ENCODE assay signal across 13 cellular contexts in the genomic region with DNA sequence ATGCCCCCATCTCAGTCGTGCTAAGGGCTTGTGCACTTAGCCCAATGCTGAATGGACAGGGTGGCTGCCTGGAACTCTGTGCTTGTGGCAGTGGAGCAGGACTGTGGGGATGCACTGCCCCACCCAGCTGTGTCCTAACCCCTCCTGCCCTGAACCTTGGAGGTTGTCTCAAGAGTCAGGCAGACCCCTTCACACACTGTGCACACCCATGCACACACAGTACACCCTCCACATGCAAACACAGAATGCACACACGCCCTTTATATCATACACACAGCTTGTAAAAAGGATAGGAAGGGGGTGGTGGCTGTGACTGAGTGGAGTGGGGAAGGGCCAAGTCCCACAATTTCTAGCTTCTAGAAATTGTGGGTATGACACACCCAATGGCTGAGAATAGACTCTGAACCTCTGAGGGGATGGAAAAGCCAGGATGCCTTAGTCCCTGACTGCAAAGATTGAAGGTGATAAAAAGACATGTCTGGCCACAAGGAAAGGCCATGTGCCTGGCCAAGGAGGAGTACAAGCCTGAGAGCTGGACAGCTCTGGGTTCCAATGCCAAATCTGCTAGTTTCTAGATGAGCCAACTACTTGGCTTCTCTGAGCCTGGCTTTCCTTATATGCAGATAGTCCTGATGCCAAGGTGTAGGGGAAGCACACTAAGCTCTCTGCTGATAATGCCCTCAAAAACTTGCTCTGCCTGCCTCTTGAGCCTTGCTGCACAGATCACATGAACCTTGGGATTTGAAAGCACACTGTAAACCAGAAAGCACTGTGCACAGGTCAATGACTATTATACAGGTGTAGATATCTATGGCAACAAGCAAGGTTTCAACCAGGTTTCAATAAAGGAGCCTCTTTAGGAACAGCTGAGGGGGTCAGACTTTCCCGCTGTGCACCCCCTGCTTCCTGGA. TPM values are rescaled to one million over a fixed set of nuclear protein-coding genes. Genes with fewer than 3 reads are reported as not detected.
DNase-seq lines count a peak whose midpoint lies in the region; ATAC-seq and TF ChIP-seq lines count a peak whose summit lies in the region.
"Had no signal": no experiment of that assay in that cellular context is flagged by ENCODE, and none has a peak within 500 bp of the region (broad histone marks: within the 10 kb centered on the region; RNA-seq: fewer than 3 reads in every experiment).

No MANE protein-coding gene starts in this region.

- H3K4me1 Mint-ChIP-seq in Caco-2 (ENCODE audit: low read depth, unreplicated experiment) (peaks cover 45% of the 10 kb centered on the region), endodermal cell (peaks cover 22% of the 10 kb centered on the region), nephron progenitor cell (peaks cover 18% of the 10 kb centered on the region)
- H3K4me1 Mint-ChIP-seq in activated T-helper 2 cell treated with anti-CD3 and anti-CD28 coated beads, Interferon-gamma antibody, Interleukin-2, Interleukin-4, amounts not matched to agents 10 μg/mL and 5 μg/mL and 100 μg/mL, durations not matched to agents 14 hours and 24 hours and 36 hours (ENCODE audit: low read depth) = no peaks in the 10 kb centered on the region

- no peak overlapping the region for H3K9ac ChIP-seq in IMR-90 (ENCODE audit: low read depth, low read length)
- H3K9ac ChIP-seq in endodermal cell (ENCODE audit: extremely low read depth, low read length, poor library complexity, severe bottlenecking) = no peak overlapping the region

- no peak overlapping the region for H3K14ac ChIP-seq in IMR-90 (replicated peaks; ENCODE audit: low read depth, low read length)

- H3K23ac ChIP-seq in IMR-90 (ENCODE audit: low read depth, low read length) = no peak overlapping the region

- no peak for ATAC-seq in IMR-90 (ENCODE audit: low read depth)
- no peak for ATAC-seq in HG03097 (IDR thresholded peaks at IDR 0.05; ENCODE audit: low FRiP score, unreplicated experiment)
- ATAC-seq: GM12878 had no signal

- POLR2A ChIA-PET in Caco-2 (lab: Charles Lee) = interaction anchor here (0.5 to 3.5 kb wide), 9 partner anchors 8 to 109 kb away, joined by 3 to 23 read pairs (median 4); a partner anchor contains a TSS
- POLR2A ChIA-PET in IMR-90 (lab: Charles Lee; ENCODE audit: unreplicated experiment) = no interaction called here

- no peak overlapping the region for H3K27ac ChIP-seq in IMR-90 (ENCODE audit: insufficient read depth, low read length)
- H3K27ac ChIP-seq in endodermal cell (ENCODE audit: low read depth, low read length) = no peak overlapping the region
- H3K27ac ChIP-seq: WERI-Rb-1 had no signal

- intact Hi-C loops in Caco-2 (cut with micrococcal nuclease; ENCODE audit: unreplicated experiment) = no loop called here
- intact Hi-C loops in IMR-90 (cut with micrococcal nuclease) = no loop called here
- intact Hi-C loops in activated T-helper 2 cell treated with anti-CD3 and anti-CD28 coated beads, Interferon-gamma antibody, Interleukin-2, Interleukin-4, amounts not matched to agents 10 μg/mL and 5 μg/mL and 100 μg/mL, durations not matched to agents 14 hours and 24 hours and 36 hours (cut with micrococcal nuclease) = no loop called here

- no peaks in the 10 kb centered on the region for H4K20me1 ChIP-seq in IMR-90 (ENCODE audit: insufficient read depth, low read length)

- H3K27ac Mint-ChIP-seq in Caco-2 (ENCODE audit: unreplicated experiment) (peak overlapping the region; percentile 83), endodermal cell (peak overlapping the region; percentile 57), nephron progenitor cell (peak overlapping the region; percentile 96)
- no peak overlapping the region for H3K27ac Mint-ChIP-seq in activated T-helper 2 cell treated with anti-CD3 and anti-CD28 coated beads, Interferon-gamma antibody, Interleukin-2, Interleukin-4, amounts not matched to agents 10 μg/mL and 5 μg/mL and 100 μg/mL, durations not matched to agents 14 hours and 24 hours and 36 hours

- no peak overlapping the region for H3K4ac ChIP-seq in IMR-90 (ENCODE audit: low read depth, low read length)

- H2AK5ac ChIP-seq in IMR-90 (ENCODE audit: low read depth, low read length) = no peak overlapping the region; the same call in 1 of the 2 replicates

- no peaks in the 10 kb centered on the region for H3K9me3 Mint-ChIP-seq in Caco-2 (ENCODE audit: unreplicated experiment)
- H3K9me3 Mint-ChIP-seq in endodermal cell = no peaks in the 10 kb centered on the region
- no peaks in the 10 kb centered on the region for H3K9me3 Mint-ChIP-seq in nephron progenitor cell
- no peaks in the 10 kb centered on the region for H3K9me3 Mint-ChIP-seq in activated T-helper 2 cell treated with anti-CD3 and anti-CD28 coated beads, Interferon-gamma antibody, Interleukin-2, Interleukin-4, amounts not matched to agents 10 μg/mL and 5 μg/mL and 100 μg/mL, durations not matched to agents 14 hours and 24 hours and 36 hours

- TF ChIP-seq CTCF in Caco-2 (IDR thresholded peaks at IDR 0.05; ENCODE audit: insufficient read depth in 1 of 2, low read depth in 1 of 2, low read length in 1 of 2, severe bottlenecking in 1 of 2, unreplicated experiment in 1 of 2) (no peak), IMR-90 (conservative IDR thresholded peaks at IDR 0.05; ENCODE audit: low read depth, low read length) (no peak), endodermal cell (conservative IDR thresholded peaks at IDR 0.05) (no peak), nephron progenitor cell (IDR thresholded peaks at IDR 0.05) (no peak)

- H3K9me3 ChIP-seq in Caco-2 (no peaks in the 10 kb centered on the region), IMR-90 (ENCODE audit: control insufficient read depth, insufficient read depth, low read length) (0 out of 2 replicates have a peak, but pooled peaks cover 1% of the 10 kb centered on the region), endodermal cell (ENCODE audit: control insufficient read depth, low read length) (no peaks in the 10 kb centered on the region)

- H2BK15ac ChIP-seq in IMR-90 (ENCODE audit: low read depth, low read length) = no peak overlapping the region

- H3K4me3 Mint-ChIP-seq in Caco-2 (ENCODE audit: unreplicated experiment) (peak overlapping the region; percentile 45), endodermal cell (no peak overlapping the region), nephron progenitor cell (no peak overlapping the region)
- H3K4me3 Mint-ChIP-seq in activated T-helper 2 cell treated with anti-CD3 and anti-CD28 coated beads, Interferon-gamma antibody, Interleukin-2, Interleukin-4, amounts not matched to agents 10 μg/mL and 5 μg/mL and 100 μg/mL, durations not matched to agents 14 hours and 24 hours and 36 hours (ENCODE audit: low read depth) = no peak overlapping the region

- WGBS in IMR-90 (ENCODE audit: extremely low coverage in 2 of 2, insufficient read length in 1 of 2), 2 experiments = 29% methylated on average over 1 of the region's 3 CpGs; no CpG with 5 or more reads in 1 of the 2 experiments
- 79 to 100% methylated on average over 1 to 2 of the region's 3 CpGs for WGBS in endodermal cell (ENCODE audit: insufficient coverage in 1 of 2, insufficient read length in 1 of 2), 2 experiments

- H3K4me1 ChIP-seq in Caco-2 = peaks cover 64% of the 10 kb centered on the region
- H3K4me1 ChIP-seq in IMR-90 (ENCODE audit: control insufficient read depth, insufficient read depth, low read length) = no peaks in the 10 kb centered on the region
- peaks cover 6% of the 10 kb centered on the region for H3K4me1 ChIP-seq in endodermal cell (ENCODE audit: control insufficient read depth, insufficient read depth, low read length)

- no peak overlapping the region for H3K18ac ChIP-seq in IMR-90 (ENCODE audit: low read depth, low read length)

- no peaks in the 10 kb centered on the region for H3K27me3 ChIP-seq in Caco-2 (replicated peaks; ENCODE audit: control insufficient read depth, insufficient read depth, low read length)
- peaks cover 1% of the 10 kb centered on the region; the same call in 1 of the 2 replicates for H3K27me3 ChIP-seq in IMR-90 (ENCODE audit: control insufficient read depth, insufficient read depth, low read length)
- H3K27me3 ChIP-seq in endodermal cell (ENCODE audit: control insufficient read depth, insufficient read depth, low read length, poor library complexity, severe bottlenecking) = no peaks in the 10 kb centered on the region

- no peak for TF ChIP-seq POLR2A in IMR-90 (IDR thresholded peaks at IDR 0.05; ENCODE audit: low read depth, low read length)

- DNase-seq in Caco-2 = peak; percentile 75 to 85
- DNase-seq in IMR-90 = no peak
- DNase-seq in endodermal cell = no peak
- no peak for DNase-seq in nephron progenitor cell
- no peak for DNase-seq in stimulated activated CD4-positive, alpha-beta T cell treated with anti-CD3 and anti-CD28 coated beads, Interleukin-4, amount 100 ng/mL, for 1 hour
- DNase-seq in NK-92 treated with Interleukin-12 subunit alpha and Interleukin-12 subunit beta, amount 100 ng/mL, for 24 hours (lab: John Stamatoyannopoulos, UW) = no peak
- DNase-seq in activated T-helper 2 cell treated with anti-CD3 and anti-CD28 coated beads, Interferon-gamma antibody, Interleukin-2, Interleukin-4, amounts not matched to agents 10 μg/mL and 5 μg/mL and 100 μg/mL, durations not matched to agents 14 hours and 24 hours and 36 hours (ENCODE audit: low spot score) = no peak
- DNase-seq: dermis blood vessel endothelial cell, DMS79, WERI-Rb-1 had no signal

- no peak for TF ChIP-seq RAD21 in IMR-90 (IDR thresholded peaks at IDR 0.05; ENCODE audit: low read length)

- no peak overlapping the region for H2BK5ac ChIP-seq in IMR-90 (ENCODE audit: low read depth, low read length, poor library complexity, severe bottlenecking)

- H3K36me3 Mint-ChIP-seq in Caco-2 (ENCODE audit: insufficient read depth, unreplicated experiment) = peaks cover 100% of the 10 kb centered on the region
- H3K36me3 Mint-ChIP-seq in endodermal cell (ENCODE audit: low read depth) = peaks cover 48% of the 10 kb centered on the region
- H3K36me3 Mint-ChIP-seq in nephron progenitor cell (ENCODE audit: low read depth) = peaks cover 22% of the 10 kb centered on the region
- H3K36me3 Mint-ChIP-seq in activated T-helper 2 cell treated with anti-CD3 and anti-CD28 coated beads, Interferon-gamma antibody, Interleukin-2, Interleukin-4, amounts not matched to agents 10 μg/mL and 5 μg/mL and 100 μg/mL, durations not matched to agents 14 hours and 24 hours and 36 hours (ENCODE audit: low read depth) = no peaks in the 10 kb centered on the region

- no peaks in the 10 kb centered on the region for H3K79me1 ChIP-seq in IMR-90 (ENCODE audit: low read depth in 1 of 2, low read length in 2 of 2)

- no peak overlapping the region for H3K4me2 ChIP-seq in IMR-90 (ENCODE audit: low read depth, low read length)

- in situ Hi-C loops in IMR-90 (cut with MboI; ENCODE audit: low sequenced_read_pairs) = no loop called here

- H3K36me3 ChIP-seq in Caco-2 (ENCODE audit: control insufficient read depth, insufficient read depth, low read length) = peaks cover 18% of the 10 kb centered on the region
- peaks cover 7% of the 10 kb centered on the region for H3K36me3 ChIP-seq in IMR-90 (ENCODE audit: control insufficient read depth, insufficient read depth, low read length)
- H3K36me3 ChIP-seq in endodermal cell (ENCODE audit: control insufficient read depth, insufficient read depth, low read length) = peaks cover 47% of the 10 kb centered on the region
- H3K36me3 ChIP-seq: WERI-Rb-1 had no signal

- CTCF ChIA-PET in Caco-2 (lab: Charles Lee) = interaction anchor here (1.1 to 4.1 kb wide), 4 partner anchors 8 to 84 kb away, joined by 6 to 19 read pairs (median 12); a partner anchor contains a TSS
- CTCF ChIA-PET in IMR-90 (lab: Yijun Ruan, JAX) = interaction anchor here (0.5 to 1.1 kb wide), 3 partner anchors 11 to 82 kb away, joined by 3 to 4 read pairs (median 3); no protein-coding TSS in a partner anchor

- H3K27me3 Mint-ChIP-seq in Caco-2 (ENCODE audit: insufficient read depth, unreplicated experiment) = no peaks in the 10 kb centered on the region
- no peaks in the 10 kb centered on the region for H3K27me3 Mint-ChIP-seq in endodermal cell (ENCODE audit: insufficient read depth)
- H3K27me3 Mint-ChIP-seq in nephron progenitor cell (ENCODE audit: low read depth, poor library complexity) = no peaks in the 10 kb centered on the region
- H3K27me3 Mint-ChIP-seq in activated T-helper 2 cell treated with anti-CD3 and anti-CD28 coated beads, Interferon-gamma antibody, Interleukin-2, Interleukin-4, amounts not matched to agents 10 μg/mL and 5 μg/mL and 100 μg/mL, durations not matched to agents 14 hours and 24 hours and 36 hours (ENCODE audit: low read depth) = peaks cover 3% of the 10 kb centered on the region

- H4K91ac ChIP-seq in IMR-90 (ENCODE audit: insufficient read depth, low read depth, low read length) = no peak overlapping the region

- H2AK9ac ChIP-seq in IMR-90 (replicated peaks; ENCODE audit: low read depth, low read length, poor library complexity) = no peak overlapping the region

- no peak overlapping the region for H2BK120ac ChIP-seq in IMR-90 (ENCODE audit: low read depth, low read length)

- no peak overlapping the region for H2BK20ac ChIP-seq in IMR-90 (ENCODE audit: low read depth, low read length)

- dilution Hi-C loops in IMR-90 (cut with HindIII; ENCODE audit: low sequenced_read_pairs, unreplicated experiment) = loop anchor here (25.0 kb wide), 1 partner anchor 91 kb away; no protein-coding TSS in a partner anchor

- H3K4me3 ChIP-seq in Caco-2 (ENCODE audit: low read depth, low read length) = no peak overlapping the region
- H3K4me3 ChIP-seq in IMR-90 (ENCODE audit: insufficient read depth, low read depth, low read length) = no peak overlapping the region
- H3K4me3 ChIP-seq in endodermal cell (ENCODE audit: low read length) = no peak overlapping the region
- H3K4me3 ChIP-seq: GM12878 had no signal

- no peak overlapping the region for H3K56ac ChIP-seq in IMR-90 (ENCODE audit: extremely low read depth, insufficient read depth, low read length)

- H4K5ac ChIP-seq in IMR-90 (ENCODE audit: low read depth, low read length) = no peak overlapping the region

- no peak overlapping the region for H4K8ac ChIP-seq in IMR-90 (ENCODE audit: low read depth in 2 of 2, low read length in 2 of 2)

- 0 out of 2 replicates have a peak, but pooled peaks cover 2% of the 10 kb centered on the region for H3K9me1 ChIP-seq in IMR-90 (ENCODE audit: insufficient read depth, low read length)

- H2AFZ ChIP-seq in IMR-90 (replicated peaks; ENCODE audit: low read length, poor library complexity) = peak overlapping the region; percentile 29

- BruUV-seq in Caco-2 (replicated peaks; lab: Mats Ljungman, UMichigan) = no TSS peak
- no TSS peak for BruUV-seq in IMR-90 (replicated peaks; lab: Mats Ljungman, UMichigan)

RNA-seq across cellular contexts. Expression of a gene that starts 8.4 kb away (rescaled TPM):
- 3,707 and 3,725 TPM in 2 replicates for total RNA-seq in Caco-2 (2022)
- 10.9 and 14.2 TPM in 2 replicates for total RNA-seq in IMR-90 (2012; rRNA removed)
- 38.6 and 39.3 TPM in 2 replicates for polyA plus RNA-seq in IMR-90 (2012; rRNA removed)
- polyA plus RNA-seq in IMR-90 (2012; cell fraction: cytosol; rRNA removed) = 30.9 and 49.3 TPM in 2 replicates
- polyA plus RNA-seq in IMR-90 (2012; cell fraction: nucleus; rRNA removed; ENCODE audit: low replicate concordance) = 26.9 and 31.3 TPM in 2 replicates
- total RNA-seq in endodermal cell = 1,000 to 10,000 TPM; 1,663 to 1,920 TPM
- 445 TPM for polyA plus RNA-seq in endodermal cell (2013, experiment 1 of 2)
- 561 TPM for polyA plus RNA-seq in endodermal cell (2013, experiment 2 of 2)
- total RNA-seq in activated T-helper 2 cell treated with anti-CD3 and anti-CD28 coated beads, Interferon-gamma antibody, Interleukin-2, Interleukin-4, amounts not matched to agents 10 μg/mL and 5 μg/mL and 100 μg/mL, durations not matched to agents 14 hours and 24 hours and 36 hours = 0.18 and 0.25 TPM in 2 replicates

RNA-seq across cellular contexts. Expression of a gene that starts 47.7 kb away (rescaled TPM):
- total RNA-seq in Caco-2 (2022) (not detected in 2 replicates), IMR-90 (2012; rRNA removed) (not detected in 2 replicates), endodermal cell (not detected)
- not detected in 2 replicates for polyA plus RNA-seq in IMR-90 (2012; rRNA removed)
- not detected in 2 replicates for polyA plus RNA-seq in IMR-90 (2012; cell fraction: cytosol; rRNA removed)
- not detected in 2 replicates for polyA plus RNA-seq in IMR-90 (2012; cell fraction: nucleus; rRNA removed; ENCODE audit: low replicate concordance)
- polyA plus RNA-seq in endodermal cell (2013, experiment 1 of 2) = not detected
- not detected for polyA plus RNA-seq in endodermal cell (2013, experiment 2 of 2)
- not detected in 2 replicates for total RNA-seq in activated T-helper 2 cell treated with anti-CD3 and anti-CD28 coated beads, Interferon-gamma antibody, Interleukin-2, Interleukin-4, amounts not matched to agents 10 μg/mL and 5 μg/mL and 100 μg/mL, durations not matched to agents 14 hours and 24 hours and 36 hours
- total RNA-seq: dermis blood vessel endothelial cell, GM12878, HT1080 had no signal

RNA-seq across cellular contexts. Expression of a gene that starts 52.5 kb away (rescaled TPM):
- total RNA-seq in Caco-2 (2022) = 2,564 and 2,674 TPM in 2 replicates
- total RNA-seq in IMR-90 (2012; rRNA removed) = 465 and 488 TPM in 2 replicates
- 272 and 287 TPM in 2 replicates for polyA plus RNA-seq in IMR-90 (2012; rRNA removed)
- 215 and 331 TPM in 2 replicates for polyA plus RNA-seq in IMR-90 (2012; cell fraction: cytosol; rRNA removed)
- 179 and 252 TPM in 2 replicates for polyA plus RNA-seq in IMR-90 (2012; cell fraction: nucleus; rRNA removed; ENCODE audit: low replicate concordance)
- total RNA-seq in endodermal cell = 1,000 to 10,000 TPM in 1 of 2 donors, 100 to 1,000 TPM in 1; 858 to 1,019 TPM
- 283 TPM for polyA plus RNA-seq in endodermal cell (2013, experiment 1 of 2)
- 352 TPM for polyA plus RNA-seq in endodermal cell (2013, experiment 2 of 2)
- 1.3 and 1.9 TPM in 2 replicates for total RNA-seq in activated T-helper 2 cell treated with anti-CD3 and anti-CD28 coated beads, Interferon-gamma antibody, Interleukin-2, Interleukin-4, amounts not matched to agents 10 μg/mL and 5 μg/mL and 100 μg/mL, durations not matched to agents 14 hours and 24 hours and 36 hours

Comparison
In these comparisons a context has a peak if more than half of its experiments do, and no peak if none do; other contexts are left out.
1. DNase-seq: peak in Caco-2 (2 of 2); none in IMR-90 (single experiment), endodermal cell (single experiment), nephron progenitor cell (single experiment), stimulated activated CD4-positive, alpha-beta T cell treated with anti-CD3 and anti-CD28 coated beads, Interleukin-4, amount 100 ng/mL, for 1 hour (single experiment), NK-92 treated with Interleukin-12 subunit alpha and Interleukin-12 subunit beta, amount 100 ng/mL, for 24 hours (single experiment) and activated T-helper 2 cell treated with anti-CD3 and anti-CD28 coated beads, Interferon-gamma antibody, Interleukin-2, Interleukin-4, amounts not matched to agents 10 μg/mL and 5 μg/mL and 100 μg/mL, durations not matched to agents 14 hours and 24 hours and 36 hours (single experiment).
2. RNA of a gene that starts 8.4 kb away (total RNA-seq): 3,707 to 3,725 TPM in Caco-2 and 1,663 to 1,920 TPM in endodermal cell; 10.9 to 14.2 TPM in IMR-90 and 0.18 to 0.25 TPM in activated T-helper 2 cell treated with anti-CD3 and anti-CD28 coated beads, Interferon-gamma antibody, Interleukin-2, Interleukin-4, amounts not matched to agents 10 μg/mL and 5 μg/mL and 100 μg/mL, durations not matched to agents 14 hours and 24 hours and 36 hours; every median in the first group is over 100 times any median in the second.
3. RNA of a gene that starts 52.5 kb away (total RNA-seq): 2,564 to 2,674 TPM in Caco-2, 858 to 1,019 TPM in endodermal cell and 465 to 488 TPM in IMR-90; 1.3 to 1.9 TPM in activated T-helper 2 cell treated with anti-CD3 and anti-CD28 coated beads, Interferon-gamma antibody, Interleukin-2, Interleukin-4, amounts not matched to agents 10 μg/mL and 5 μg/mL and 100 μg/mL, durations not matched to agents 14 hours and 24 hours and 36 hours; every median in the first group is over 100 times any median in the second.